ENCODE assay signal across 8 cellular contexts in genomic region chr13:27449081-27449603, GRCh38. TPM values are rescaled to one million over a fixed set of nuclear protein-coding genes. Genes with fewer than 3 reads are reported as not detected.
DNase-seq lines count a peak whose midpoint lies in the region; TF ChIP-seq lines count a peak whose summit lies in the region.

No MANE protein-coding gene starts in this region.

- CTCF ChIA-PET in Caco-2 (lab: Charles Lee) = interaction anchor here (0.6 to 1.3 kb wide), 2 partner anchors 24 to 46 kb away, joined by 3 to 5 read pairs; no protein-coding TSS in a partner anchor

- no peaks in the 10 kb centered on the region for H3K9me2 ChIP-seq in OCI-LY1 (ENCODE audit: low read depth, low read length)

- H3K27ac ChIP-seq in OCI-LY1 (ENCODE audit: low read depth, low read length, poor library complexity, severe bottlenecking) = peak overlapping the region; percentile 99

- no peak overlapping the region for H2AFZ ChIP-seq in OCI-LY1 (ENCODE audit: low read length)

- DNase-seq in Caco-2 (no peak), endothelial cell (ENCODE audit: low spot score) (no peak), osteocyte (ENCODE audit: extremely low spot score, unreplicated experiment) (no peak), CD1c-positive myeloid dendritic cell (ENCODE audit: extremely low spot score) (no peak), NCI-H774 (lab: John Stamatoyannopoulos, UW) (no peak), GM03348 (ENCODE audit: low spot score) (no peak), mucosa of gallbladder (ENCODE audit: low spot score) (no peak)

- H3K4me1 ChIP-seq in Caco-2 = peaks cover 12% of the 10 kb centered on the region; the same call in 1 of the 2 replicates
- peaks cover 55% of the 10 kb centered on the region for H3K4me1 ChIP-seq in OCI-LY1 (ENCODE audit: insufficient read depth, low read length, severe bottlenecking)

- peaks cover 21% of the 10 kb centered on the region for H3K79me2 ChIP-seq in OCI-LY1 (ENCODE audit: insufficient read depth, low read length)

- peak overlapping the region; percentile 73 for H3K4me3 Mint-ChIP-seq in Caco-2 (ENCODE audit: unreplicated experiment)
- peak overlapping the region; percentile 89 for H3K4me3 Mint-ChIP-seq in endothelial cell (ENCODE audit: unreplicated experiment)
- peak overlapping the region; percentile 86 for H3K4me3 Mint-ChIP-seq in osteocyte (ENCODE audit: unreplicated experiment)

- H3K9me3 ChIP-seq in Caco-2 (no peaks in the 10 kb centered on the region), OCI-LY1 (ENCODE audit: low read length) (no peaks in the 10 kb centered on the region)

- H3K4me3 ChIP-seq in Caco-2 (ENCODE audit: low read depth, low read length) (peak overlapping the region; percentile 71), OCI-LY1 (ENCODE audit: low read depth, low read length, poor library complexity, severe bottlenecking) (peak overlapping the region; percentile 90)

- H3K4me1 Mint-ChIP-seq in Caco-2 (ENCODE audit: low read depth, unreplicated experiment) (peaks cover 14% of the 10 kb centered on the region), endothelial cell (ENCODE audit: unreplicated experiment) (peaks cover 44% of the 10 kb centered on the region), osteocyte (ENCODE audit: unreplicated experiment) (peaks cover 15% of the 10 kb centered on the region)

- H3K36me3 ChIP-seq in Caco-2 (ENCODE audit: control insufficient read depth, insufficient read depth, low read length) (no peaks in the 10 kb centered on the region), OCI-LY1 (ENCODE audit: insufficient read depth, low read length) (no peaks in the 10 kb centered on the region)

- H3K27me3 Mint-ChIP-seq in Caco-2 (ENCODE audit: insufficient read depth, unreplicated experiment) (no peaks in the 10 kb centered on the region), endothelial cell (ENCODE audit: unreplicated experiment) (no peaks in the 10 kb centered on the region), osteocyte (ENCODE audit: unreplicated experiment) (peaks cover 14% of the 10 kb centered on the region)

- peaks cover 19% of the 10 kb centered on the region for H3K36me3 Mint-ChIP-seq in Caco-2 (ENCODE audit: insufficient read depth, unreplicated experiment)
- no peaks in the 10 kb centered on the region for H3K36me3 Mint-ChIP-seq in endothelial cell (ENCODE audit: low read depth, unreplicated experiment)
- H3K36me3 Mint-ChIP-seq in osteocyte (ENCODE audit: unreplicated experiment) = no peaks in the 10 kb centered on the region

- H3K4me2 ChIP-seq in OCI-LY1 (ENCODE audit: low read length) = peak overlapping the region; percentile 94

- peak overlapping the region; percentile 55 for H3K27ac Mint-ChIP-seq in Caco-2 (ENCODE audit: unreplicated experiment)
- H3K27ac Mint-ChIP-seq in endothelial cell (ENCODE audit: unreplicated experiment) = peak overlapping the region; percentile 68
- peak overlapping the region; percentile 89 for H3K27ac Mint-ChIP-seq in osteocyte (ENCODE audit: unreplicated experiment)

- no peaks in the 10 kb centered on the region for H3K27me3 ChIP-seq in Caco-2 (replicated peaks; ENCODE audit: control insufficient read depth, insufficient read depth, low read length)
- H3K27me3 ChIP-seq in OCI-LY1 (ENCODE audit: insufficient read depth, low read length) = no peaks in the 10 kb centered on the region

- POLR2A ChIA-PET in Caco-2 (lab: Charles Lee) = interaction anchor here (0.7 to 1.4 kb wide), 2 partner anchors 24 to 45 kb away, joined by 4 read pairs; partner anchors contain the start of gene GTF3A

- no peaks in the 10 kb centered on the region for H4K20me1 ChIP-seq in OCI-LY1 (ENCODE audit: insufficient read depth, low read length)

- H3K9ac ChIP-seq in OCI-LY1 (ENCODE audit: low read length) = peak overlapping the region; percentile 98

- no peaks in the 10 kb centered on the region for H3F3A ChIP-seq in OCI-LY1 (ENCODE audit: insufficient read depth, low read length)

- TF ChIP-seq CTCF in Caco-2 (IDR thresholded peaks at IDR 0.05; ENCODE audit: insufficient read depth in 1 of 2, low read depth in 1 of 2, low read length in 1 of 2, severe bottlenecking in 1 of 2, unreplicated experiment in 1 of 2) (no peak), OCI-LY1 (IDR thresholded peaks at IDR 0.05; ENCODE audit: low read length) (no peak), endothelial cell (IDR thresholded peaks at IDR 0.05; ENCODE audit: unreplicated experiment) (no peak), osteocyte (IDR thresholded peaks at IDR 0.05) (no peak)

- H3K9me3 Mint-ChIP-seq in Caco-2 (ENCODE audit: unreplicated experiment) = no peaks in the 10 kb centered on the region
- H3K9me3 Mint-ChIP-seq in endothelial cell (ENCODE audit: unreplicated experiment) = no peaks in the 10 kb centered on the region
- H3K9me3 Mint-ChIP-seq in osteocyte (ENCODE audit: unreplicated experiment) = no peaks in the 10 kb centered on the region

- BruUV-seq in Caco-2 (replicated peaks; lab: Mats Ljungman, UMichigan) = TSS peak; percentile 44

- intact Hi-C loops in Caco-2 (cut with micrococcal nuclease; ENCODE audit: unreplicated experiment) = no loop called here

RNA-seq across cellular contexts. Expression of gene MTIF3, which starts 1.2 kb away (rescaled TPM):
- total RNA-seq in Caco-2 (2022) = 41.8 and 51.5 TPM in 2 replicates
- 51.2 TPM for total RNA-seq in endothelial cell (ENCODE audit: unreplicated experiment)
- 38.9 and 41.6 TPM in 2 replicates for total RNA-seq in osteocyte
- total RNA-seq in mucosa of gallbladder = 56.3 TPM

RNA-seq across cellular contexts. Expression of gene GTF3A, which starts 24.7 kb away (rescaled TPM):
- total RNA-seq in Caco-2 (2022) = 132 and 141 TPM in 2 replicates
- total RNA-seq in endothelial cell (ENCODE audit: unreplicated experiment) = 73.6 TPM
- total RNA-seq in osteocyte = 67.0 and 67.4 TPM in 2 replicates
- 65.7 TPM for total RNA-seq in mucosa of gallbladder
